30 cellular contexts compared by ENCODE assay signal in the genomic region with DNA sequence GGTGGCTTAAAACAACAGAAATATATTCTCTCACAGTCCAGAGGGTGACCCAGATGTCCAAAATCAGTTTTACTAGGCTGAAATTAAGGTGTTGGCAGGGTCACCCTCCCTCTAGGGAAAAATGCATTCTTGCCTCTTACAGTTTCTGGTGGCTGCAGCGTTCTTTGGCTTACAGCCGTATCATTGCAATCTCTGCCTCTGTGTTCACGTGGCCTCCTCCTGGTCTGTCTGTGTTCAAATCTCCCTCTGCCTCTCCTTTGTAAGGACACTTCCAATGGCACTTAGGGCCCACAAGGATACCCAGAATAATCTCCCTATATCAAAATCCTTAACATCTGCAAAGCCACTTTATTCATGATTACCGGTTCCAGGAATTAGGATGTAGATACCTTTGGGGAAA.
"Had no signal": no experiment of that assay in that cellular context is flagged by ENCODE, and none has a peak within 500 bp of the region (broad histone marks: within the 10 kb centered on the region; RNA-seq: fewer than 3 reads in every experiment).

No MANE protein-coding gene starts in this region.

- H3K27ac ChIP-seq: brain microvascular endothelial cell, coronary artery, dorsolateral prefrontal cortex, esophagus muscularis mucosa, foreskin keratinocyte, gastrocnemius medialis, heart left ventricle had no signal

- H3K4me3 Mint-ChIP-seq: activated CD4-positive, alpha-beta memory T cell treated with anti-CD3 and anti-CD28 coated beads, Interleukin-2, amount 10 ng/mL, durations not matched to agents 7 days and 5 days; activated CD4-positive, alpha-beta T cell treated with anti-CD3 and anti-CD28 coated beads, Interleukin-2, amount 10 ng/mL, durations not matched to agents 7 days and 5 days; activated naive CD4-positive, alpha-beta T cell treated with anti-CD3 and anti-CD28 coated beads, Interleukin-2, amount 10 ng/mL, durations not matched to agents 7 days and 5 days; activated naive CD8-positive, alpha-beta T cell treated with anti-CD3 and anti-CD28 coated beads, Interleukin-2, amount 10 ng/mL, durations not matched to agents 7 days and 5 days; activated T-cell treated with anti-CD3 and anti-CD28 coated beads, Interleukin-2, amount 50 U/mL, for 24 hours; activated T-cell treated with anti-CD3 and anti-CD28 coated beads, Interleukin-2, amount 50 U/mL, for 72 hours; central memory CD8-positive, alpha-beta T cell; dendritic cell treated with granulocyte-macrophage colony-stimulating factor and Interleukin-4, amounts not matched to agents 40 ng/mL and 50 ng/mL, for 4 days; endodermal cell had no signal

- H3K9me3 Mint-ChIP-seq: activated CD4-positive, alpha-beta memory T cell treated with anti-CD3 and anti-CD28 coated beads, Interleukin-2, amount 10 ng/mL, durations not matched to agents 7 days and 5 days; activated CD4-positive, alpha-beta T cell treated with anti-CD3 and anti-CD28 coated beads, Interleukin-2, amount 10 ng/mL, durations not matched to agents 7 days and 5 days; activated naive CD4-positive, alpha-beta T cell treated with anti-CD3 and anti-CD28 coated beads, Interleukin-2, amount 10 ng/mL, durations not matched to agents 7 days and 5 days; activated naive CD4-positive, alpha-beta T cell treated with anti-CD3 and anti-CD28 coated beads, Interleukin-2, amount 50 U/mL, for 72 hours; activated naive CD8-positive, alpha-beta T cell treated with anti-CD3 and anti-CD28 coated beads, Interleukin-2, amount 10 ng/mL, durations not matched to agents 7 days and 5 days; activated T-cell treated with anti-CD3 and anti-CD28 coated beads, Interleukin-2, amount 50 U/mL, for 24 hours; central memory CD8-positive, alpha-beta T cell; endodermal cell had no signal

- FAIRE-seq: astrocyte, bronchial epithelial cell had no signal

- H3K27me3 ChIP-seq: brain microvascular endothelial cell, esophagus muscularis mucosa, foreskin keratinocyte, gastrocnemius medialis, heart left ventricle had no signal

- H3K4me3 ChIP-seq: coronary artery, dorsolateral prefrontal cortex, esophagus muscularis mucosa, gastrocnemius medialis, heart left ventricle had no signal

- H3K4me1 Mint-ChIP-seq: activated CD4-positive, alpha-beta memory T cell treated with anti-CD3 and anti-CD28 coated beads, Interleukin-2, amount 10 ng/mL, durations not matched to agents 7 days and 5 days; activated CD4-positive, alpha-beta T cell treated with anti-CD3 and anti-CD28 coated beads, Interleukin-2, amount 10 ng/mL, durations not matched to agents 7 days and 5 days; activated naive CD4-positive, alpha-beta T cell treated with anti-CD3 and anti-CD28 coated beads, Interleukin-2, amount 10 ng/mL, durations not matched to agents 7 days and 5 days; activated naive CD8-positive, alpha-beta T cell treated with anti-CD3 and anti-CD28 coated beads, Interleukin-2, amount 10 ng/mL, durations not matched to agents 7 days and 5 days; central memory CD8-positive, alpha-beta T cell had no signal

- DNase-seq: activated CD4-positive, alpha-beta memory T cell treated with anti-CD3 and anti-CD28 coated beads, Interleukin-2, amount 10 ng/mL, durations not matched to agents 7 days and 5 days; activated CD4-positive, alpha-beta T cell treated with anti-CD3 and anti-CD28 coated beads for 1 hour; activated CD4-positive, alpha-beta T cell treated with anti-CD3 and anti-CD28 coated beads for 4 hours; activated CD4-positive, alpha-beta T cell treated with anti-CD3 and anti-CD28 coated beads, Interleukin-2, amount 10 ng/mL, durations not matched to agents 7 days and 5 days; activated CD4-positive, alpha-beta T cell treated with anti-CD3 and anti-CD28 coated beads, Interleukin-2, amount 50 U/mL, for 4 hours; activated CD8-positive, alpha-beta memory T cell treated with anti-CD3 and anti-CD28 coated beads, Interleukin-2, amount 50 U/mL, for 48 hours; activated gamma-delta T cell; activated naive CD4-positive, alpha-beta T cell; activated naive CD4-positive, alpha-beta T cell treated with anti-CD3 and anti-CD28 coated beads, Interleukin-2, amount 10 ng/mL, durations not matched to agents 7 days and 5 days; activated naive CD8-positive, alpha-beta T cell treated with anti-CD3 and anti-CD28 coated beads, Interleukin-2, amount 10 ng/mL, durations not matched to agents 7 days and 5 days; activated T-cell treated with anti-CD3 and anti-CD28 coated beads for 4 hours; activated T-cell treated with anti-CD3 and anti-CD28 coated beads, Interleukin-2, amount 50 U/mL, for 24 hours; activated T-cell treated with anti-CD3 and anti-CD28 coated beads, Interleukin-2, amount 50 U/mL, for 72 hours; brain microvascular endothelial cell; dorsolateral prefrontal cortex; effector memory CD4-positive, alpha-beta T cell; endodermal cell; erythroblast; foreskin keratinocyte; gastrocnemius medialis; glutamatergic neuron; heart left ventricle; T-helper 2 cell had no signal

- H3K9me3 ChIP-seq: esophagus muscularis mucosa, gastrocnemius medialis, heart left ventricle had no signal

- H3K27ac Mint-ChIP-seq: activated CD4-positive, alpha-beta memory T cell treated with anti-CD3 and anti-CD28 coated beads, Interleukin-2, amount 10 ng/mL, durations not matched to agents 7 days and 5 days; activated CD4-positive, alpha-beta T cell treated with anti-CD3 and anti-CD28 coated beads, Interleukin-2, amount 10 ng/mL, durations not matched to agents 7 days and 5 days; activated naive CD4-positive, alpha-beta T cell treated with anti-CD3 and anti-CD28 coated beads, Interleukin-2, amount 10 ng/mL, durations not matched to agents 7 days and 5 days; activated naive CD4-positive, alpha-beta T cell treated with anti-CD3 and anti-CD28 coated beads, Interleukin-2, amount 50 U/mL, for 72 hours; activated naive CD8-positive, alpha-beta T cell treated with anti-CD3 and anti-CD28 coated beads, Interleukin-2, amount 10 ng/mL, durations not matched to agents 7 days and 5 days; activated T-cell treated with anti-CD3 and anti-CD28 coated beads, Interleukin-2, amount 50 U/mL, for 24 hours; activated T-cell treated with anti-CD3 and anti-CD28 coated beads, Interleukin-2, amount 50 U/mL, for 72 hours; dendritic cell treated with granulocyte-macrophage colony-stimulating factor and Interleukin-4, amounts not matched to agents 40 ng/mL and 50 ng/mL, for 4 days; endodermal cell had no signal

- H3K36me3 ChIP-seq: brain microvascular endothelial cell, esophagus muscularis mucosa, gastrocnemius medialis, heart left ventricle had no signal

- ATAC-seq: foreskin keratinocyte, gastrocnemius medialis, heart left ventricle had no signal

- H3K27me3 Mint-ChIP-seq: dendritic cell treated with granulocyte-macrophage colony-stimulating factor and Interleukin-4, amounts not matched to agents 40 ng/mL and 50 ng/mL, for 4 days had no signal

- H3K36me3 Mint-ChIP-seq: activated naive CD4-positive, alpha-beta T cell treated with anti-CD3 and anti-CD28 coated beads, Interleukin-2, amount 10 ng/mL, durations not matched to agents 7 days and 5 days had no signal
